In the genomic region with DNA sequence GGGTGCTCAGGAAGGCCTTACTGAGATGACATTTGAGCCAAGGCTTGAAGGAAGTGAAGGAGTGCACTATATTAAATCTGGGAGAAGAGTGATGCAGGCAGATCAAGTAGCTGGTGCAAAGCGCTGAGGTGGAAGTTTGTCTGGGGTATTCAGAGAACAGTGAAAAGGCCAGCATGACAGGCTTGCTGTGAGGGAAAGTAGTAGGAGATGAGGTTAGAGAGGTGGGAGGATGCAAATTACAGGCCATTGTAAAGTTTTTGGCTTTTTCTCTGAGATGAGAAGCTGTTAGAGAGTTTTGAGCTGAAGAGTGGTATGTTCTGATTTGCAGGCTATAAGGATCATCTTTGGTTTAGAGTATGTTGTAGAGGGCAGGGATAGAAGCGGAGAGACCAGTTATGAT, we compare ENCODE assay signal across 14 cellular contexts.
A peak's percentile ranks its signal among the peaks of the same experiment; 100 is the strongest.
DNase-seq lines count a peak whose midpoint lies in the region; ATAC-seq, FAIRE-seq and TF ChIP-seq lines count a peak whose summit lies in the region.
"Had no signal": no experiment of that assay in that cellular context is flagged by ENCODE, and none has a peak within 500 bp of the region (broad histone marks: within the 10 kb centered on the region; RNA-seq: fewer than 3 reads in every experiment).

No MANE protein-coding gene starts in this region.

- peaks cover 0 to 97% (median 5%) of the 10 kb centered on the region in 11 experiments; a peak in 10 of 22 replicates for H4K20me1 ChIP-seq in BLaER1 treated with 17β-estradiol and CSF1 and Interleukin-3, amounts not matched to agents 10 nM and 100 nM
- H4K20me1 ChIP-seq in Karpas-422 (ENCODE audit: insufficient read depth, low read depth, low read length), result no peaks in the 10 kb centered on the region

- H3K9me3 ChIP-seq in BLaER1 treated with 17β-estradiol and CSF1 and Interleukin-3, amounts not matched to agents 10 nM and 100 nM (replicated peaks in 1 of 11), result no peaks in the 10 kb centered on the region
- H3K9me3 ChIP-seq in Karpas-422 (ENCODE audit: low read length), result no peaks in the 10 kb centered on the region
- H3K9me3 ChIP-seq in neutrophil, result no peaks in the 10 kb centered on the region
- no peaks in the 10 kb centered on the region for H3K9me3 ChIP-seq in vagina
- H3K9me3 ChIP-seq: Caco-2 had no signal

- no peak overlapping the region for H3K4me3 ChIP-seq in BLaER1 treated with 17β-estradiol and CSF1 and Interleukin-3, amounts not matched to agents 10 nM and 100 nM
- H3K4me3 ChIP-seq in Karpas-422 (ENCODE audit: low read length) (no peak overlapping the region), neutrophil (ENCODE audit: low read depth in 1 of 2, low read length in 1 of 2) (no peak overlapping the region), vagina (no peak overlapping the region)

- peaks cover 36 to 58% (median 49%) of the 10 kb centered on the region in 10 experiments for H3K4me1 ChIP-seq in BLaER1 treated with 17β-estradiol and CSF1 and Interleukin-3, amounts not matched to agents 10 nM and 100 nM
- peaks cover 55% of the 10 kb centered on the region for H3K4me1 ChIP-seq in Karpas-422 (ENCODE audit: low read length)
- H3K4me1 ChIP-seq in neutrophil (ENCODE audit: control insufficient read depth in 1 of 2, insufficient read depth in 1 of 2, low read depth in 1 of 2, low read length in 1 of 2), result peaks cover 71 to 80% of the 10 kb centered on the region in 2 experiments
- no peaks in the 10 kb centered on the region for H3K4me1 ChIP-seq in vagina
- H3K4me1 ChIP-seq: Caco-2 had no signal

- H3K9me2 ChIP-seq in Karpas-422 (replicated peaks; ENCODE audit: insufficient read depth, low read length), result no peaks in the 10 kb centered on the region

- intact Hi-C loops in vagina (cut with DNase I), result no loop called here

- no peak for TF ChIP-seq CTCF in neutrophil (IDR thresholded peaks at IDR 0.05)
- no peak for TF ChIP-seq CTCF in vagina (IDR thresholded peaks at IDR 0.05)

- peak; percentile 84 for FAIRE-seq in GM19239 (lab: Jason Lieb, UNC)

- no peak overlapping the region for H2AFZ ChIP-seq in Karpas-422 (ENCODE audit: low read length)

- peak overlapping the region in 9 of 11 experiments; percentile 2 to 51 (median 36); a peak in 11 of 22 replicates for H3K4me2 ChIP-seq in BLaER1 treated with 17β-estradiol and CSF1 and Interleukin-3, amounts not matched to agents 10 nM and 100 nM
- H3K4me2 ChIP-seq in Karpas-422 (ENCODE audit: low read depth, low read length, poor library complexity, severe bottlenecking), result no peak overlapping the region

- H3K27ac ChIP-seq in BLaER1 treated with 17β-estradiol and CSF1 and Interleukin-3, amounts not matched to agents 10 nM and 100 nM, result peak overlapping the region in 8 of 11 experiments; percentile 15 to 54 (median 37); a peak in 13 of 22 replicates
- H3K27ac ChIP-seq in Karpas-422 (ENCODE audit: low read length) (peak overlapping the region; percentile 100), neutrophil (peak overlapping the region; percentile 68), vagina (no peak overlapping the region)

- no peak for ATAC-seq in HG03432 (IDR thresholded peaks at IDR 0.05; ENCODE audit: unreplicated experiment)

- no peak for TF ChIP-seq POLR2A in vagina (IDR thresholded peaks at IDR 0.05)

- H3K9ac ChIP-seq in BLaER1 treated with 17β-estradiol and CSF1 and Interleukin-3, amounts not matched to agents 10 nM and 100 nM, result no peak overlapping the region
- no peak overlapping the region for H3K9ac ChIP-seq in Karpas-422 (ENCODE audit: low read length)

- peaks cover 45% of the 10 kb centered on the region for H3K79me2 ChIP-seq in Karpas-422 (ENCODE audit: low read length)

- peaks cover 0 to 86% (median 64%) of the 10 kb centered on the region in 11 experiments; a peak in 16 of 22 replicates for H3K36me3 ChIP-seq in BLaER1 treated with 17β-estradiol and CSF1 and Interleukin-3, amounts not matched to agents 10 nM and 100 nM
- H3K36me3 ChIP-seq in Karpas-422 (ENCODE audit: insufficient read depth, low read length) (0 out of 2 replicates have a peak, but pooled peaks cover 3% of the 10 kb centered on the region), neutrophil (no peaks in the 10 kb centered on the region), vagina (no peaks in the 10 kb centered on the region)

- DNase-seq in GM19239 (ENCODE audit: insufficient read length, low spot score) (no peak), Karpas-422 (no peak), NAMALWA (ENCODE audit: low spot score) (no peak), hippocampal formation (lab: John Stamatoyannopoulos, UW) (no peak), vagina (ENCODE audit: extremely low spot score in 2 of 2) (no peak)
- DNase-seq: Caco-2; CD8-positive, alpha-beta memory T cell; GOT3; H9; IMR-90; KBM-7 had no signal

- no peaks in the 10 kb centered on the region for H3K27me3 ChIP-seq in BLaER1 treated with 17β-estradiol and CSF1 and Interleukin-3, amounts not matched to agents 10 nM and 100 nM
- H3K27me3 ChIP-seq in Karpas-422 (ENCODE audit: low read length) (no peaks in the 10 kb centered on the region), neutrophil (no peaks in the 10 kb centered on the region), vagina (no peaks in the 10 kb centered on the region)
